In genomic region chr12:93441111-93441616, GRCh38 we compare ENCODE assay signal across 8 cellular contexts. TPM values are rescaled to one million over a fixed set of nuclear protein-coding genes. Genes with fewer than 3 reads are reported as not detected.
DNase-seq lines count a peak whose midpoint lies in the region; ATAC-seq and TF ChIP-seq lines count a peak whose summit lies in the region.

No MANE protein-coding gene starts in this region.

- peak overlapping the region; percentile 99 for H3K27ac Mint-ChIP-seq in activated naive CD4-positive, alpha-beta T cell treated with anti-CD3 and anti-CD28 coated beads, Interleukin-2, amount 50 U/mL, for 72 hours

- H3K9me3 ChIP-seq in Panc1 (ENCODE audit: control insufficient read depth, insufficient read depth, low read depth, low read length) (no peaks in the 10 kb centered on the region), heart right ventricle (no peaks in the 10 kb centered on the region)

- BruUV-seq in Panc1 (replicated peaks; lab: Mats Ljungman, UMichigan), result no TSS peak

- H3K27ac ChIP-seq in Panc1 (ENCODE audit: low read length) (peak overlapping the region; percentile 87), heart right ventricle (peak overlapping the region; percentile 73 to 97 (median 91))

- CTCF ChIA-PET in Panc1 (lab: Charles Lee), result no interaction called here

- intact Hi-C loops in Panc1 (cut with micrococcal nuclease; ENCODE audit: unreplicated experiment), result no loop called here
- intact Hi-C loops in heart right ventricle (cut with DNase I), result no loop called here

- H3K27me3 ChIP-seq in Panc1 (ENCODE audit: control insufficient read depth, insufficient read depth, low read length) (no peaks in the 10 kb centered on the region), heart right ventricle (no peaks in the 10 kb centered on the region)

- H3K36me3 Mint-ChIP-seq in activated naive CD4-positive, alpha-beta T cell treated with anti-CD3 and anti-CD28 coated beads, Interleukin-2, amount 50 U/mL, for 72 hours, result peaks cover 20 to 22% of the 10 kb centered on the region in 2 donors

- WGBS in heart right ventricle, 2 donors, result 0% methylated on average over 55 of the region's 55 CpGs

- ATAC-seq in Panc1, result 0 out of 2 replicates have a peak, but pooled peaks have one; percentile 10
- peak in 1 of 2 donors; percentile 16 for ATAC-seq in activated naive CD4-positive, alpha-beta T cell treated with anti-CD3 and anti-CD28 coated beads, Interleukin-2, amount 50 U/mL, for 72 hours
- peak in 6 of 8 donors; percentile 7 to 36 (median 24) for ATAC-seq in heart right ventricle

- no peaks in the 10 kb centered on the region for H3K9me3 Mint-ChIP-seq in activated naive CD4-positive, alpha-beta T cell treated with anti-CD3 and anti-CD28 coated beads, Interleukin-2, amount 50 U/mL, for 72 hours

- DNase-seq in activated T-cell treated with anti-CD3 and anti-CD28 coated beads for 1 hour (ENCODE audit: low read depth) (peak; percentile 17), activated T-cell treated with anti-CD3 and anti-CD28 coated beads for 4 hours (no peak), Panc1 (ENCODE audit: low read depth, low spot score) (no peak), heart right ventricle (peak; percentile 23 to 39), retina (peak; percentile 69), NCI-H446 treated with DMSO at 0.1 percent for 48 hours (lab: John Stamatoyannopoulos, UW) (no peak), NCI-H2029 treated with DMSO at 0.1 percent for 48 hours (lab: John Stamatoyannopoulos, UW) (no peak)
- peak; percentile 32 to 62 for DNase-seq in activated naive CD4-positive, alpha-beta T cell treated with anti-CD3 and anti-CD28 coated beads, Interleukin-2, amount 50 U/mL, for 72 hours (ENCODE audit: low spot score in 2 of 2)

- POLR2A ChIA-PET in Panc1 (lab: Charles Lee), result interaction anchor here (0.6 kb wide), 1 partner anchor 9 kb away, joined by 6 read pairs; no protein-coding TSS in a partner anchor

- H3K4me1 ChIP-seq in Panc1 (ENCODE audit: control insufficient read depth, insufficient read depth, low read length) (peaks cover 31% of the 10 kb centered on the region), heart right ventricle (peaks cover 0 to 56% (median 54%) of the 10 kb centered on the region in 9 donors)

- in situ Hi-C loops in Panc1 (cut with HindIII; ENCODE audit: low pct_unique_long_range_greater_than_20kb, low sequenced_read_pairs), result no loop called here

- TF ChIP-seq CTCF in Panc1 (IDR thresholded peaks at IDR 0.05), result no peak
- no peak for TF ChIP-seq CTCF in heart right ventricle (IDR thresholded peaks at IDR 0.05)

- H3K4me3 ChIP-seq in Panc1 (ENCODE audit: low read depth in 2 of 2, low read length in 2 of 2) (peak overlapping the region; percentile 77 to 85), heart right ventricle (peak overlapping the region; percentile 73 to 99 (median 84))

- H3K36me3 ChIP-seq in Panc1 (ENCODE audit: control insufficient read depth, insufficient read depth, low read length) (no peaks in the 10 kb centered on the region; the same call in 1 of the 2 replicates), heart right ventricle (no peaks in the 10 kb centered on the region)

RNA-seq across cellular contexts. Expression of gene UBE2N, which starts 0.6 kb away (rescaled TPM):
- 150 TPM for total RNA-seq in Panc1 (2021; ENCODE audit: unreplicated experiment)
- polyA plus RNA-seq in Panc1 (2012; ENCODE audit: insufficient read length), result 110 TPM
- total RNA-seq in activated naive CD4-positive, alpha-beta T cell treated with anti-CD3 and anti-CD28 coated beads, Interleukin-2, amount 50 U/mL, for 72 hours, result 100 to 1,000 TPM; 164 to 188 TPM
- 100 to 1,000 TPM in 1 of 10 donors, 10 to 100 TPM in 9; 86.3 to 109 (median 96.7) TPM for total RNA-seq in heart right ventricle
- 10 to 100 TPM; 35.5 to 76.0 TPM for polyA plus RNA-seq in heart right ventricle

RNA-seq across cellular contexts. Expression of gene MRPL42, which starts 26.1 kb away (rescaled TPM):
- 92.4 TPM for total RNA-seq in Panc1 (2021; ENCODE audit: unreplicated experiment)
- 33.0 TPM for polyA plus RNA-seq in Panc1 (2012; ENCODE audit: insufficient read length)
- 10 to 100 TPM; 60.9 to 64.0 TPM for total RNA-seq in activated naive CD4-positive, alpha-beta T cell treated with anti-CD3 and anti-CD28 coated beads, Interleukin-2, amount 50 U/mL, for 72 hours
- 10 to 100 TPM; 34.1 to 59.6 (median 45.7) TPM for total RNA-seq in heart right ventricle
- polyA plus RNA-seq in heart right ventricle, result 10 to 100 TPM; 17.4 to 33.2 TPM

Comparison
In these comparisons a context has a peak if more than half of its experiments do, and no peak if none do; other contexts are left out.
1. DNase-seq: peak in activated T-cell treated with anti-CD3 and anti-CD28 coated beads for 1 hour (single experiment), activated naive CD4-positive, alpha-beta T cell treated with anti-CD3 and anti-CD28 coated beads, Interleukin-2, amount 50 U/mL, for 72 hours (2 of 2), heart right ventricle (2 of 2) and retina (single experiment); none in activated T-cell treated with anti-CD3 and anti-CD28 coated beads for 4 hours (single experiment), Panc1 (single experiment), NCI-H446 treated with DMSO at 0.1 percent for 48 hours (single experiment) and NCI-H2029 treated with DMSO at 0.1 percent for 48 hours (single experiment).